9 cellular contexts compared by ENCODE assay signal in genomic region chr1:3610165-3610822, GRCh38. TPM values are rescaled to one million over a fixed set of nuclear protein-coding genes. Genes with fewer than 3 reads are reported as not detected.
A peak's percentile ranks its signal among the peaks of the same experiment; 100 is the strongest.
DNase-seq lines count a peak whose midpoint lies in the region; ATAC-seq, FAIRE-seq and TF ChIP-seq lines count a peak whose summit lies in the region.
"Had no signal": no experiment of that assay in that cellular context is flagged by ENCODE, and none has a peak within 500 bp of the region (broad histone marks: within the 10 kb centered on the region; RNA-seq: fewer than 3 reads in every experiment).

No MANE protein-coding gene starts in this region.

- DNase-seq in chondrocyte (ENCODE audit: low spot score), result no peak
- no peak for DNase-seq in neuronal stem cell (ENCODE audit: low spot score)
- DNase-seq in HTR-8/SVneo (ENCODE audit: insufficient read length, low spot score), result no peak
- DNase-seq in LoVo (ENCODE audit: low spot score), result no peak
- DNase-seq in aorta, result no peak

- H3K4me1 ChIP-seq in DOHH2 (ENCODE audit: control insufficient read depth, low read length) (peaks cover 13% of the 10 kb centered on the region), Loucy (ENCODE audit: insufficient read depth, low read length, poor library complexity, severe bottlenecking) (peaks cover 19% of the 10 kb centered on the region), neuronal stem cell (ENCODE audit: control insufficient read depth in 2 of 2, insufficient read depth in 1 of 2, low read depth in 1 of 2, low read length in 2 of 2) (peaks cover 50 to 57% of the 10 kb centered on the region in 2 donors), aorta (ENCODE audit: control insufficient read depth in 1 of 2, insufficient read depth in 2 of 2, low read length in 2 of 2) (no peaks in the 10 kb centered on the region)

- H2AFZ ChIP-seq in Loucy (ENCODE audit: low read length), result no peak overlapping the region
- peak overlapping the region; percentile 78 for H2AFZ ChIP-seq in neuronal stem cell (ENCODE audit: low read length)

- H3K4ac ChIP-seq in neuronal stem cell (ENCODE audit: low read length), result no peak overlapping the region

- no peak overlapping the region for H3K4me3 ChIP-seq in DOHH2 (ENCODE audit: low read length)
- H3K4me3 ChIP-seq in Loucy (ENCODE audit: low read length, poor library complexity, severe bottlenecking), result peak overlapping the region; percentile 72
- peak overlapping the region; percentile 56 to 92 for H3K4me3 ChIP-seq in neuronal stem cell (ENCODE audit: low read length in 2 of 2)
- no peak overlapping the region for H3K4me3 ChIP-seq in aorta (ENCODE audit: low read length in 2 of 2)

- H3K9me3 Mint-ChIP-seq in chondrocyte (ENCODE audit: low read depth), result no peaks in the 10 kb centered on the region

- peak overlapping the region; percentile 91 for H2AK5ac ChIP-seq in neuronal stem cell (ENCODE audit: low read depth, low read length)

- H3K79me2 ChIP-seq in DOHH2 (ENCODE audit: control insufficient read depth, low read length), result no peaks in the 10 kb centered on the region
- peaks cover 47% of the 10 kb centered on the region for H3K79me2 ChIP-seq in Loucy (ENCODE audit: insufficient read depth, low read length)

- no peak overlapping the region for H3K27ac Mint-ChIP-seq in chondrocyte (ENCODE audit: unreplicated experiment)

- H3K9me3 ChIP-seq in DOHH2 (ENCODE audit: control insufficient read depth, insufficient read depth, low read length) (no peaks in the 10 kb centered on the region), Loucy (ENCODE audit: insufficient read depth, low read depth, low read length) (no peaks in the 10 kb centered on the region), neuronal stem cell (replicated peaks in 1 of 2; ENCODE audit: control insufficient read depth in 2 of 2, insufficient read depth in 1 of 2, low read depth in 1 of 2, low read length in 2 of 2) (no peaks in the 10 kb centered on the region), aorta (ENCODE audit: control insufficient read depth, low read length) (no peaks in the 10 kb centered on the region)

- H3K36me3 ChIP-seq in DOHH2 (ENCODE audit: control insufficient read depth, low read length) (no peaks in the 10 kb centered on the region), Loucy (ENCODE audit: insufficient read depth, low read length) (no peaks in the 10 kb centered on the region), neuronal stem cell (replicated peaks in 1 of 2; ENCODE audit: control insufficient read depth in 2 of 2, insufficient read depth in 2 of 2, low read length in 2 of 2) (no peaks in the 10 kb centered on the region), aorta (ENCODE audit: control insufficient read depth in 1 of 2, insufficient read depth in 2 of 2, low read length in 1 of 2) (no peaks in the 10 kb centered on the region)

- H2BK5ac ChIP-seq in neuronal stem cell (ENCODE audit: low read length), result no peak overlapping the region

- H3K27ac ChIP-seq in DOHH2 (ENCODE audit: low read depth, low read length) (no peak overlapping the region), neuronal stem cell (replicated peaks; ENCODE audit: low read length) (no peak overlapping the region), aorta (ENCODE audit: low read depth in 1 of 2, low read length in 2 of 2) (no peak overlapping the region)

- H3K27me3 Mint-ChIP-seq in chondrocyte (ENCODE audit: low read depth), result peaks cover 2% of the 10 kb centered on the region

- H3K4me1 Mint-ChIP-seq in chondrocyte (ENCODE audit: low read depth), result peaks cover 28% of the 10 kb centered on the region

- H3F3A ChIP-seq in DOHH2 (ENCODE audit: control insufficient read depth, insufficient read depth) (0 out of 2 replicates have a peak, but pooled peaks cover 2% of the 10 kb centered on the region), Loucy (ENCODE audit: low read depth) (no peaks in the 10 kb centered on the region)

- H2BK12ac ChIP-seq in neuronal stem cell (ENCODE audit: low read length), result peak overlapping the region; percentile 18

- peak overlapping the region; percentile 94 for H2BK15ac ChIP-seq in neuronal stem cell (ENCODE audit: low read length)

- H3K79me1 ChIP-seq in neuronal stem cell (ENCODE audit: low read depth, low read length), result peaks cover 27% of the 10 kb centered on the region

- H3K4me2 ChIP-seq in DOHH2 (ENCODE audit: low read length), result peak overlapping the region; percentile 47; the same call in 1 of the 2 replicates
- peak overlapping the region; percentile 71 for H3K4me2 ChIP-seq in Loucy (ENCODE audit: low read depth, low read length, poor library complexity, severe bottlenecking)
- peak overlapping the region; percentile 90 for H3K4me2 ChIP-seq in neuronal stem cell (ENCODE audit: insufficient read depth, low read length, poor library complexity, severe bottlenecking)

- peak overlapping the region; percentile 96 for H3K18ac ChIP-seq in neuronal stem cell (ENCODE audit: low read length)

- H3K9me2 ChIP-seq in DOHH2 (replicated peaks; ENCODE audit: control insufficient read depth, low read length) (no peaks in the 10 kb centered on the region), Loucy (replicated peaks; ENCODE audit: low read depth, low read length) (no peaks in the 10 kb centered on the region)

- no peak for FAIRE-seq in HTR-8/SVneo (lab: Jason Lieb, UNC)
- FAIRE-seq: bronchial epithelial cell had no signal

- peak overlapping the region; percentile 67 for H3K4me3 Mint-ChIP-seq in chondrocyte (ENCODE audit: unreplicated experiment)

- H3K27me3 ChIP-seq in DOHH2 (ENCODE audit: control insufficient read depth, low read length) (peaks cover 53% of the 10 kb centered on the region), Loucy (ENCODE audit: insufficient read depth, low read length, poor library complexity, severe bottlenecking) (no peaks in the 10 kb centered on the region), neuronal stem cell (ENCODE audit: control insufficient read depth in 3 of 3, insufficient read depth in 3 of 3, low read depth in 1 of 3, low read length in 3 of 3) (peaks cover 0 to 25% (median 12%) of the 10 kb centered on the region in 3 experiments), aorta (ENCODE audit: control insufficient read depth in 1 of 2, insufficient read depth in 2 of 2, low read length in 1 of 2) (peaks cover 0 to 1% of the 10 kb centered on the region in 2 donors)

- H3K23ac ChIP-seq in neuronal stem cell (ENCODE audit: low read depth, low read length, poor library complexity), result no peak overlapping the region

- ATAC-seq in aorta (ENCODE audit: low FRiP score), result no peak
- no peak for ATAC-seq in GM18873 (IDR thresholded peaks at IDR 0.05; ENCODE audit: low FRiP score, unreplicated experiment)

- no peak overlapping the region for H4K8ac ChIP-seq in neuronal stem cell (ENCODE audit: low read depth, low read length)

- peak overlapping the region; percentile 27 for H2BK120ac ChIP-seq in neuronal stem cell (ENCODE audit: low read depth, low read length)

- H3K9ac ChIP-seq in Loucy (ENCODE audit: low read depth, low read length, poor library complexity, severe bottlenecking), result peak overlapping the region; percentile 66
- H3K9ac ChIP-seq in neuronal stem cell (ENCODE audit: low read depth, low read length, poor library complexity), result peak overlapping the region; percentile 99

- intact Hi-C loops in aorta (cut with DNase I), result no loop called here

- TF ChIP-seq CTCF in DOHH2 (IDR thresholded peaks at IDR 0.05; ENCODE audit: low read depth, low read length, poor library complexity, severe bottlenecking) (no peak), Loucy (conservative IDR thresholded peaks at IDR 0.05; ENCODE audit: low read length) (0 out of 2 replicates have a peak, but pooled peaks have one; percentile 15), chondrocyte (IDR thresholded peaks at IDR 0.05) (no peak)

- H3K14ac ChIP-seq in neuronal stem cell (ENCODE audit: low read length), result no peak overlapping the region

- no CpG with 5 or more reads among the region's 19 CpGs for WGBS in neuronal stem cell (ENCODE audit: extremely low coverage in 2 of 2, insufficient read length in 2 of 2, insufficient replicate concordance in 1 of 2), 2 donors
- 38 to 43% methylated on average over 19 of the region's 19 CpGs for WGBS in aorta, 2 donors

- peak overlapping the region; percentile 20 for H4K91ac ChIP-seq in neuronal stem cell (ENCODE audit: low read depth, low read length, poor library complexity)

- H4K20me1 ChIP-seq in DOHH2 (ENCODE audit: control insufficient read depth, insufficient read depth, low read depth, low read length) (no peaks in the 10 kb centered on the region), Loucy (ENCODE audit: insufficient read depth, low read length, poor library complexity, severe bottlenecking) (no peaks in the 10 kb centered on the region)

- no peaks in the 10 kb centered on the region for H3K36me3 Mint-ChIP-seq in chondrocyte (ENCODE audit: low read depth)

RNA-seq across cellular contexts. Expression of gene MEGF6, which starts 1.0 kb away (rescaled TPM):
- 185 to 332 TPM (median 328 TPM) in 3 replicates for total RNA-seq in chondrocyte
- polyA plus RNA-seq in neuronal stem cell (2013, experiment 1 of 2), result 10.3 TPM
- 10.0 TPM for polyA plus RNA-seq in neuronal stem cell (2013, experiment 2 of 2)
- total RNA-seq in aorta, result 100 to 1,000 TPM in 1 of 2 donors, 10 to 100 TPM in 1; 91.8 to 223 TPM
- 100 to 1,000 TPM in 1 of 2 donors, 10 to 100 TPM in 1; 53.7 to 332 TPM for polyA plus RNA-seq in aorta

RNA-seq across cellular contexts. Expression of gene TPRG1L, which starts 14.5 kb away (rescaled TPM):
- total RNA-seq in chondrocyte (52.5 to 53.7 TPM (median 53.6 TPM) in 3 replicates), aorta (10 to 100 TPM; 35.4 to 39.0 TPM)
- polyA plus RNA-seq in neuronal stem cell (2013, experiment 1 of 2), result 13.4 TPM
- 13.2 TPM for polyA plus RNA-seq in neuronal stem cell (2013, experiment 2 of 2)
- polyA plus RNA-seq in aorta, result 10 to 100 TPM; 42.0 to 51.0 TPM

RNA-seq across cellular contexts. Expression of gene WRAP73, which starts 39.6 kb away (rescaled TPM):
- 12.6 to 17.6 TPM (median 15.5 TPM) in 3 replicates for total RNA-seq in chondrocyte
- polyA plus RNA-seq in neuronal stem cell (2013, experiment 1 of 2), result 24.6 TPM
- 25.7 TPM for polyA plus RNA-seq in neuronal stem cell (2013, experiment 2 of 2)
- 10 to 100 TPM; 10.6 to 17.4 TPM for total RNA-seq in aorta
- 10 to 100 TPM in 1 of 2 donors, 1 to 10 TPM in 1; 5.8 to 27.8 TPM for polyA plus RNA-seq in aorta

RNA-seq across cellular contexts. Expression of gene TP73, which starts 42.0 kb away (rescaled TPM):
- total RNA-seq in chondrocyte (0.05 to 0.58 TPM in 2 of 3 replicates, not detected in the other), aorta (under 1 TPM in 1 of 2 donors, not detected in 1; 0.18 TPM)
- 0.18 TPM for polyA plus RNA-seq in neuronal stem cell (2013, experiment 1 of 2)
- 0.19 TPM for polyA plus RNA-seq in neuronal stem cell (2013, experiment 2 of 2)
- under 1 TPM in 1 of 2 donors, not detected in 1; 0.38 TPM for polyA plus RNA-seq in aorta

Comparison
In these comparisons a context has a peak if more than half of its experiments do, and no peak if none do; other contexts are left out.
1. H3K4me3 ChIP-seq: peak in Loucy (single experiment) and neuronal stem cell (2 of 2); none in DOHH2 (single experiment) and aorta (0 of 2).
2. Peak in every context shown above with its lines, with median percentiles within 50 percentile points of each other: H3K4me2 ChIP-seq.